Comparison of ENCODE assay signal across 9 cellular contexts in the genomic region with DNA sequence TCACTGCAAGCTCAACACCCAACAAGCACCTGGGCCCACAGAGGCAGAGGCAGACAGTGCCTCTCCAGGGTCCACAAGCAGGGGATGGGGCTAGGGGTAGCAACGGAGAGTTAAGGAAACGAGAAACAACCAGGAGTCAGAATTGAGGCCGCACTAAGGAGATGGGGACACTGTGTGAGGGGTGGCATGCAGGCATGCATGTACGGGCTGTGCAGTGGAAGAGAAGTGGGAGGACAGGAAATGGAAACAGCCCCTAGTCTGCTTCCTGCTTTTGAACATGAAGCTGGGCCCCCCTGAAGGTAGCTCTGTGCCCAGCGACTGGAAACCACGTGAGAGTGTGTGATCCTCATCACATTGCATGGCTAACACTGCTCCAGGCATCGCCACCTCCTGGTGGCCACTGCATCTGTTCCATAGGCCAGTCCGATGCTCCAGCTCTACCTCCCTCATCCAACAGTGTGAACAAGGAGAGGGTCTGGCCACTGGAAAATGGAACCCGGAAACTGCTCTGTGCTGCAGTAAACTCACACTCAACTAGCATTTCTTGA. TPM values are rescaled to one million over a fixed set of nuclear protein-coding genes. Genes with fewer than 3 reads are reported as not detected.
DNase-seq lines count a peak whose midpoint lies in the region; ATAC-seq, FAIRE-seq and TF ChIP-seq lines count a peak whose summit lies in the region.
"Had no signal": no experiment of that assay in that cellular context is flagged by ENCODE, and none has a peak within 500 bp of the region (broad histone marks: within the 10 kb centered on the region; RNA-seq: fewer than 3 reads in every experiment).

No MANE protein-coding gene starts in this region.

- POLR2A ChIA-PET in CD4-positive, alpha-beta T cell (lab: Charles Lee) = interaction anchor here (0.7 kb wide), 1 partner anchor 65 kb away, joined by 3 read pairs; no protein-coding TSS in a partner anchor

- DNase-seq in CD4-positive, alpha-beta T cell = peak in 1 of 10 experiments; percentile 24
- DNase-seq in HTR-8/SVneo (ENCODE audit: insufficient read length, low spot score) (peak; percentile 35), cardiac fibroblast (ENCODE audit: low read depth in 2 of 2) (peak; percentile 31 to 35), lung (ENCODE audit: low spot score) (no peak), T1000 (lab: John Stamatoyannopoulos, UW) (no peak)
- DNase-seq in effector memory CD4-positive, alpha-beta T cell = no peak
- DNase-seq: NCI-H446 had no signal

- peaks cover 15% of the 10 kb centered on the region for H3K36me3 Mint-ChIP-seq in CD4-positive, alpha-beta T cell (ENCODE audit: low read depth)

- H3K4me1 ChIP-seq in lung (ENCODE audit: control insufficient read depth in 2 of 2, insufficient read depth in 2 of 2, low read length in 2 of 2) = peaks cover 0 to 7% of the 10 kb centered on the region in 2 donors
- H3K4me1 ChIP-seq in effector memory CD4-positive, alpha-beta T cell (ENCODE audit: control insufficient read depth, insufficient read depth, low read length, poor library complexity, severe bottlenecking) = no peaks in the 10 kb centered on the region

- H3K27me3 ChIP-seq in CD4-positive, alpha-beta T cell (ENCODE audit: control insufficient read depth, insufficient read depth, low read length) = no peaks in the 10 kb centered on the region
- no peaks in the 10 kb centered on the region for H3K27me3 ChIP-seq in lung (ENCODE audit: control insufficient read depth, insufficient read depth)
- no peaks in the 10 kb centered on the region for H3K27me3 ChIP-seq in effector memory CD4-positive, alpha-beta T cell (replicated peaks; ENCODE audit: control insufficient read depth, insufficient read depth, low read length, poor library complexity, severe bottlenecking)

- peaks cover 21% of the 10 kb centered on the region for H3K4me1 Mint-ChIP-seq in CD4-positive, alpha-beta T cell (ENCODE audit: low read depth)

- peak; percentile 9 for FAIRE-seq in HTR-8/SVneo (lab: Jason Lieb, UNC)

- H3K4me3 ChIP-seq in cardiac fibroblast (replicated peaks in 1 of 2; ENCODE audit: low read depth in 2 of 2, low read length in 2 of 2) = no peak overlapping the region
- H3K4me3 ChIP-seq in lung = no peak overlapping the region
- H3K4me3 ChIP-seq in effector memory CD4-positive, alpha-beta T cell (ENCODE audit: insufficient read depth, low read depth, low read length, poor library complexity, severe bottlenecking) = no peak overlapping the region

- H3K9me3 Mint-ChIP-seq in CD4-positive, alpha-beta T cell = peaks cover 2% of the 10 kb centered on the region

- H3K9me3 ChIP-seq in CD4-positive, alpha-beta T cell (ENCODE audit: control insufficient read depth, low read length) = no peaks in the 10 kb centered on the region
- H3K9me3 ChIP-seq in lung (ENCODE audit: control insufficient read depth in 2 of 2, insufficient read depth in 1 of 2, low read length in 1 of 2) = peaks cover 0 to 2% of the 10 kb centered on the region in 2 donors
- no peaks in the 10 kb centered on the region for H3K9me3 ChIP-seq in effector memory CD4-positive, alpha-beta T cell (ENCODE audit: control insufficient read depth, low read length)

- no peak for TF ChIP-seq CTCF in CD4-positive, alpha-beta T cell (IDR thresholded peaks at IDR 0.05)
- TF ChIP-seq CTCF in cardiac fibroblast (IDR thresholded peaks at IDR 0.05; ENCODE audit: low read depth, low read length) = peak; percentile 41
- peak; percentile 1 for TF ChIP-seq CTCF in lung (IDR thresholded peaks at IDR 0.05; ENCODE audit: control extremely low read depth, extremely low read depth)

- CTCF ChIA-PET in CD4-positive, alpha-beta T cell (lab: Charles Lee) = no interaction called here

- intact Hi-C loops in CD4-positive, alpha-beta T cell (cut with DNase I, micrococcal nuclease) = no loop called here

- H3K27ac Mint-ChIP-seq in CD4-positive, alpha-beta T cell = no peak overlapping the region

- no peak overlapping the region for H3K27ac ChIP-seq in CD4-positive, alpha-beta T cell (ENCODE audit: low read depth, low read length)
- no peak overlapping the region for H3K27ac ChIP-seq in lung (ENCODE audit: low read depth in 1 of 2, low read length in 1 of 2)
- no peak overlapping the region for H3K27ac ChIP-seq in effector memory CD4-positive, alpha-beta T cell (ENCODE audit: insufficient read depth, low read length, poor library complexity, severe bottlenecking)

- H3K36me3 ChIP-seq in lung (ENCODE audit: control insufficient read depth in 2 of 2, insufficient read depth in 2 of 2, low read length in 2 of 2) = peaks cover 0 to 2% of the 10 kb centered on the region in 2 donors
- no peaks in the 10 kb centered on the region for H3K36me3 ChIP-seq in effector memory CD4-positive, alpha-beta T cell (ENCODE audit: control insufficient read depth, insufficient read depth, low read length)

- ATAC-seq in CD4-positive, alpha-beta T cell (ENCODE audit: poor library complexity) = peak; percentile 41
- ATAC-seq in lung (ENCODE audit: insufficient read depth, low FRiP score) (no peak), HG03139 (IDR thresholded peaks at IDR 0.05; ENCODE audit: unreplicated experiment) (no peak), GM21825 (IDR thresholded peaks at IDR 0.05; ENCODE audit: unreplicated experiment) (no peak)

- no peaks in the 10 kb centered on the region for H3K27me3 Mint-ChIP-seq in CD4-positive, alpha-beta T cell

- WGBS in lung, 2 donors = 64% methylated on average over 9 of the region's 9 CpGs

- no peak overlapping the region for H3K4me3 Mint-ChIP-seq in CD4-positive, alpha-beta T cell

RNA-seq across cellular contexts. Expression of gene XXYLT1, which starts 44.0 kb away (rescaled TPM):
- 1 to 10 TPM; 3.1 to 3.7 TPM for total RNA-seq in CD4-positive, alpha-beta T cell
- total RNA-seq in lung = 10 to 100 TPM; 13.7 to 15.4 TPM
- 1 to 10 TPM; 4.7 to 9.2 TPM for polyA plus RNA-seq in lung

Comparison
In these comparisons a context has a peak if more than half of its experiments do, and no peak if none do; other contexts are left out.
1. DNase-seq: peak in HTR-8/SVneo (single experiment) and cardiac fibroblast (2 of 2); none in lung (single experiment), T1000 (single experiment) and effector memory CD4-positive, alpha-beta T cell (0 of 3).